15 cellular contexts compared by ENCODE assay signal in genomic region chr14:40599726-40600125, GRCh38.
"Had no signal": no experiment of that assay in that cellular context is flagged by ENCODE, and none has a peak within 500 bp of the region (broad histone marks: within the 10 kb centered on the region; RNA-seq: fewer than 3 reads in every experiment).

No MANE protein-coding gene starts in this region.

- H3K27me3 ChIP-seq: body of pancreas, heart left ventricle had no signal

- DNase-seq: activated B cell treated with CpG ODN at 0.5 μM for 24 hours; activated CD4-positive, alpha-beta T cell treated with anti-CD3 and anti-CD28 coated beads, Interleukin-2, amount 10 ng/mL, durations not matched to agents 24 days and 14 days; activated CD8-positive, alpha-beta memory T cell treated with anti-CD3 and anti-CD28 coated beads for 24 hours; activated naive CD4-positive, alpha-beta T cell treated with anti-CD3 and anti-CD28 coated beads, Interleukin-2, amount 10 ng/mL, durations not matched to agents 7 days and 5 days; activated T-cell treated with anti-CD3 and anti-CD28 coated beads for 4 hours; body of pancreas; effector memory CD8-positive, alpha-beta T cell; foreskin fibroblast; heart left ventricle; islet precursor cell; mesendoderm; stimulated activated CD4-positive, alpha-beta T cell treated with anti-CD3 and anti-CD28 coated beads, Interleukin-4, amount 100 ng/mL, for 24 hours; stimulated activated naive CD8-positive, alpha-beta T cell treated with anti-CD3 and anti-CD28 coated beads, Interleukin-15, amount 100 ng/mL, for 72 hours had no signal

- H3K9me3 ChIP-seq: body of pancreas, heart left ventricle, thoracic aorta had no signal

- H3K4me1 ChIP-seq: body of pancreas, heart left ventricle had no signal

- H3K27ac ChIP-seq: body of pancreas, heart left ventricle, thoracic aorta had no signal

- ATAC-seq: activated T-helper 17 cell treated with anti-CD3 and anti-CD28 coated beads, Interleukin-2, amount 50 U/mL, for 72 hours; body of pancreas; effector memory CD8-positive, alpha-beta T cell; heart left ventricle; stimulated activated naive CD8-positive, alpha-beta T cell treated with anti-CD3 and anti-CD28 coated beads, Interleukin-15, amount 100 ng/mL, for 72 hours had no signal

- H3K36me3 ChIP-seq: heart left ventricle, thoracic aorta had no signal

- H3K4me3 ChIP-seq: body of pancreas, heart left ventricle, thoracic aorta had no signal
